In genomic region chr17:31404028-31404949, GRCh38 we compare ENCODE assay signal across 16 cellular contexts. TPM values are rescaled to one million over a fixed set of nuclear protein-coding genes. Genes with fewer than 3 reads are reported as not detected.
DNase-seq lines count a peak whose midpoint lies in the region; ATAC-seq and TF ChIP-seq lines count a peak whose summit lies in the region.
"Had no signal": no experiment of that assay in that cellular context is flagged by ENCODE, and none has a peak within 500 bp of the region (broad histone marks: within the 10 kb centered on the region; RNA-seq: fewer than 3 reads in every experiment).

No MANE protein-coding gene starts in this region.

- no peak overlapping the region for H2AFZ ChIP-seq in mammary epithelial cell (ENCODE audit: low read depth, low read length)

- H3K27ac ChIP-seq in mammary epithelial cell (ENCODE audit: insufficient read depth, low read depth, low read length) = no peak overlapping the region
- no peak overlapping the region for H3K27ac ChIP-seq in foreskin keratinocyte
- no peak overlapping the region for H3K27ac ChIP-seq in A673 (ENCODE audit: low read depth, low read length, poor library complexity, severe bottlenecking)

- H3K27me3 ChIP-seq in mammary epithelial cell (ENCODE audit: insufficient read depth, low read length) = peaks cover 2% of the 10 kb centered on the region
- peaks cover 13% of the 10 kb centered on the region for H3K27me3 ChIP-seq in foreskin keratinocyte
- no peaks in the 10 kb centered on the region for H3K27me3 ChIP-seq in A673 (replicated peaks; ENCODE audit: insufficient read depth, low read depth, low read length, poor library complexity)

- H3K4me3 Mint-ChIP-seq in MCF 10A (ENCODE audit: unreplicated experiment) (no peak overlapping the region), Calu3 (ENCODE audit: low read depth, unreplicated experiment) (no peak overlapping the region)
- H3K4me3 Mint-ChIP-seq: activated CD8-positive, alpha-beta T cell treated with anti-CD3 and anti-CD28 coated beads for 36 hours had no signal

- H3K27ac Mint-ChIP-seq in MCF 10A (ENCODE audit: low read depth, unreplicated experiment) (no peak overlapping the region), Calu3 (ENCODE audit: unreplicated experiment) (no peak overlapping the region)
- H3K27ac Mint-ChIP-seq: activated CD8-positive, alpha-beta T cell treated with anti-CD3 and anti-CD28 coated beads for 36 hours had no signal

- ATAC-seq in foreskin keratinocyte (peak; percentile 62), GM21390 (IDR thresholded peaks at IDR 0.05; ENCODE audit: unreplicated experiment) (no peak)
- ATAC-seq: activated CD8-positive, alpha-beta T cell treated with anti-CD3 and anti-CD28 coated beads for 36 hours; SK-N-SH treated with all-trans-retinoic acid at 6 μM for 48 hours had no signal

- CTCF ChIA-PET in mammary epithelial cell (lab: Charles Lee; ENCODE audit: low non-redundant PET) = no interaction called here
- CTCF ChIA-PET in MCF 10A (lab: Yijun Ruan, JAX) = interaction anchor here (0.5 to 0.7 kb wide), 2 partner anchors 10 to 27 kb away, joined by 3 to 5 read pairs; no protein-coding TSS in a partner anchor
- CTCF ChIA-PET in Calu3 (lab: Charles Lee) = interaction anchor here (0.6 to 1.0 kb wide), 2 partner anchors 15 to 23 kb away, joined by 3 read pairs; no protein-coding TSS in a partner anchor
- CTCF ChIA-PET in A673 (lab: Charles Lee) = no interaction called here

- no peak overlapping the region for H3K9ac ChIP-seq in mammary epithelial cell (ENCODE audit: insufficient read depth, low read length)

- dilution Hi-C loops in mammary epithelial cell (cut with HindIII; ENCODE audit: low sequenced_read_pairs) = no loop called here

- 82% methylated on average over 19 of the region's 19 CpGs for WGBS in mammary epithelial cell (ENCODE audit: low coverage, missing lambda C conversion rate)

- no peak overlapping the region for H3K4me2 ChIP-seq in mammary epithelial cell (ENCODE audit: insufficient read depth, low read depth, low read length)

- TF ChIP-seq CTCF in mammary epithelial cell (conservative IDR thresholded peaks at IDR 0.05 in 1 of 2, IDR thresholded peaks at IDR 0.05 in 1 of 2; ENCODE audit: extremely low read depth in 1 of 2, insufficient read depth in 1 of 2, low read depth in 1 of 2, low read length in 2 of 2) (no peak), MCF 10A (IDR thresholded peaks at IDR 0.05; ENCODE audit: unreplicated experiment) (no peak), foreskin keratinocyte (conservative IDR thresholded peaks at IDR 0.05) (no peak), Calu3 (IDR thresholded peaks at IDR 0.05; ENCODE audit: unreplicated experiment) (no peak), A673 (conservative IDR thresholded peaks at IDR 0.05; ENCODE audit: low read depth, low read length) (no peak)

- H4K20me1 ChIP-seq in mammary epithelial cell (ENCODE audit: insufficient read depth, low read length) = no peaks in the 10 kb centered on the region

- H3K79me2 ChIP-seq in mammary epithelial cell (ENCODE audit: insufficient read depth, low read length) = no peaks in the 10 kb centered on the region

- BruUV-seq in mammary epithelial cell (replicated peaks; lab: Mats Ljungman, UMichigan) (no TSS peak), MCF 10A (replicated peaks; lab: Mats Ljungman, UMichigan) (no TSS peak), Calu3 (replicated peaks; lab: Mats Ljungman, UMichigan) (no TSS peak), A673 (replicated peaks; lab: Mats Ljungman, UMichigan) (no TSS peak)

- peaks cover 8% of the 10 kb centered on the region for H3K4me1 Mint-ChIP-seq in MCF 10A (ENCODE audit: insufficient read depth, unreplicated experiment)
- no peaks in the 10 kb centered on the region for H3K4me1 Mint-ChIP-seq in Calu3 (ENCODE audit: low read depth, unreplicated experiment)

- H3K36me3 Mint-ChIP-seq in MCF 10A (ENCODE audit: insufficient read depth, unreplicated experiment) = no peaks in the 10 kb centered on the region
- H3K36me3 Mint-ChIP-seq in Calu3 (ENCODE audit: insufficient read depth, unreplicated experiment) = no peaks in the 10 kb centered on the region
- H3K36me3 Mint-ChIP-seq: CD14-positive monocyte had no signal

- H3K4me3 ChIP-seq in mammary epithelial cell (replicated peaks in 1 of 3; ENCODE audit: insufficient read depth in 1 of 3, low read depth in 2 of 3, low read length in 3 of 3) (no peak overlapping the region), A673 (ENCODE audit: low read depth, low read length, poor library complexity, severe bottlenecking) (no peak overlapping the region)

- POLR2A ChIA-PET in MCF 10A (lab: Yijun Ruan, JAX) = no interaction called here
- POLR2A ChIA-PET in A673 (lab: Charles Lee; ENCODE audit: low non-redundant PET) = no interaction called here

- in situ Hi-C loops in mammary epithelial cell (cut with MboI; ENCODE audit: low sequenced_read_pairs in 2 of 2) = no loop called here

- H3K9me3 Mint-ChIP-seq in MCF 10A (ENCODE audit: unreplicated experiment) (no peaks in the 10 kb centered on the region), Calu3 (ENCODE audit: low read depth, unreplicated experiment) (no peaks in the 10 kb centered on the region)
- H3K9me3 Mint-ChIP-seq: activated CD8-positive, alpha-beta T cell treated with anti-CD3 and anti-CD28 coated beads for 36 hours had no signal

- peak; percentile 20 for DNase-seq in mammary epithelial cell
- DNase-seq in MCF 10A (ENCODE audit: unreplicated experiment) = no peak
- peak; percentile 72 for DNase-seq in SKM-1 (lab: John Stamatoyannopoulos, UW; ENCODE audit: unreplicated experiment)
- peak; percentile 25 to 44 for DNase-seq in foreskin keratinocyte
- no peak for DNase-seq in Calu3
- no peak for DNase-seq in NCI-H1105 (lab: John Stamatoyannopoulos, UW)
- DNase-seq in A673 (ENCODE audit: low spot score) = no peak
- DNase-seq: activated CD8-positive, alpha-beta T cell treated with anti-CD3 and anti-CD28 coated beads for 36 hours; DMS53; effector CD8-positive, alpha-beta T cell; NCI-H187 treated with DMSO at 0.1 percent for 48 hours; NCI-H446; right cardiac atrium had no signal

- no peaks in the 10 kb centered on the region for H3K9me3 ChIP-seq in mammary epithelial cell (replicated peaks; ENCODE audit: insufficient read depth, low read length)
- H3K9me3 ChIP-seq in A673 (ENCODE audit: low read depth, low read length, poor library complexity, severe bottlenecking) = no peaks in the 10 kb centered on the region

- intact Hi-C loops in mammary epithelial cell (cut with micrococcal nuclease) (no loop called here), MCF 10A (cut with micrococcal nuclease) (no loop called here), Calu3 (cut with micrococcal nuclease; ENCODE audit: unreplicated experiment) (no loop called here), A673 (cut with micrococcal nuclease; ENCODE audit: unreplicated experiment) (no loop called here)

- H3K4me1 ChIP-seq in mammary epithelial cell (ENCODE audit: insufficient read depth, low read length) (no peaks in the 10 kb centered on the region), foreskin keratinocyte (no peaks in the 10 kb centered on the region), A673 (ENCODE audit: insufficient read depth, low read length, poor library complexity, severe bottlenecking) (no peaks in the 10 kb centered on the region)

- peaks cover 11% of the 10 kb centered on the region for H3K27me3 Mint-ChIP-seq in MCF 10A (ENCODE audit: insufficient read depth, unreplicated experiment)
- H3K27me3 Mint-ChIP-seq in Calu3 (ENCODE audit: unreplicated experiment) = peaks cover 69% of the 10 kb centered on the region
- H3K27me3 Mint-ChIP-seq: activated CD8-positive, alpha-beta T cell treated with anti-CD3 and anti-CD28 coated beads for 36 hours had no signal

- no peaks in the 10 kb centered on the region for H3K36me3 ChIP-seq in mammary epithelial cell (ENCODE audit: insufficient read depth, low read length)
- H3K36me3 ChIP-seq in A673 (ENCODE audit: insufficient read depth, low read length, poor library complexity, severe bottlenecking) = no peaks in the 10 kb centered on the region

RNA-seq across cellular contexts. Expression of gene RAB11FIP4, which starts 12.8 kb away (rescaled TPM):
- total RNA-seq in mammary epithelial cell (1 to 10 TPM; 4.8 to 6.5 TPM), MCF 10A (2022) (2.8 and 3.7 TPM in 2 replicates), foreskin keratinocyte (7.1 and 9.0 TPM in 2 replicates), Calu3 (2022) (25.2 and 27.9 TPM in 2 replicates), A673 (2021) (2.4 and 4.1 TPM in 2 replicates)
- polyA plus RNA-seq in mammary epithelial cell (2.6 TPM), foreskin keratinocyte (2.6 TPM in 2 replicates)
- polyA minus RNA-seq in mammary epithelial cell = 9.0 TPM

Comparison
In these comparisons a context has a peak if more than half of its experiments do, and no peak if none do; other contexts are left out.
1. DNase-seq: peak in mammary epithelial cell (single experiment), SKM-1 (single experiment) and foreskin keratinocyte (2 of 2); none in MCF 10A (single experiment), Calu3 (single experiment), NCI-H1105 (single experiment) and A673 (single experiment).
2. CTCF ChIA-PET loops: an anchor here in MCF 10A (0.5 to 0.7 kb wide) and Calu3 (0.6 to 1.0 kb wide); none called in mammary epithelial cell and A673.